ENCODE assay signal across 21 cellular contexts in the genomic region with DNA sequence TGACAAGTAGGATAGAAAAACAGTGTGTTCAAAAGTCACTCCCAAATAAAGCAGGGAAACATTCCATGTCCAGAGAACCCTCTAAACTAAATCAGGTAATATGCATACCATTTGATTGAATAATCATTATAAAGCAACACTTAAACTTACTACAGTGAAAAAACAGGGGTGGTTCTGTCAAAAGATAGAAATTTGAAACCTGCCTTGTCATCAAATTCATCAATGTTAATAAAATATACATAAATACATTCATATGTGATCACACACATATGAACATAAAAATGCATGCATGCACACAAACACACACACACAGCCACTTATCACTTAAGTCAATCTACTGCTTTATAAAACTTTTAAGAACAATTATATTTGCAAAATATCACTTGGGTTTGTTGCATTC.
DNase-seq lines count a peak whose midpoint lies in the region; ATAC-seq, FAIRE-seq and TF ChIP-seq lines count a peak whose summit lies in the region.
"Had no signal": no experiment of that assay in that cellular context is flagged by ENCODE, and none has a peak within 500 bp of the region (broad histone marks: within the 10 kb centered on the region; RNA-seq: fewer than 3 reads in every experiment).

No MANE protein-coding gene starts in this region.

- TF ChIP-seq POLR2A in K562 (conservative IDR thresholded peaks at IDR 0.05), result no peak

- H3K4me3 Mint-ChIP-seq in H9, result no peak overlapping the region
- H3K4me3 Mint-ChIP-seq: CD4-positive, CD25-positive, alpha-beta regulatory T cell; CD8-positive, alpha-beta memory T cell had no signal

- in situ Hi-C loops in K562 (cut with MboI), result no loop called here

- TF ChIP-seq CTCF in H9 (conservative IDR thresholded peaks at IDR 0.05) (no peak), Loucy (conservative IDR thresholded peaks at IDR 0.05; ENCODE audit: low read length) (no peak), K562 (IDR thresholded peaks at IDR 0.05 in 2 of 3, conservative IDR thresholded peaks at IDR 0.05 in 1 of 3; ENCODE audit: insufficient read depth in 2 of 3, low read depth in 1 of 3, low read length in 3 of 3) (no peak)

- no peaks in the 10 kb centered on the region for H3K36me3 ChIP-seq in Loucy (ENCODE audit: insufficient read depth, low read length)
- H3K36me3 ChIP-seq in K562 (ENCODE audit: control insufficient read depth, insufficient read depth, low read length), result no peaks in the 10 kb centered on the region
- H3K36me3 ChIP-seq: BE2C, HAP-1 had no signal

- H3K79me2 ChIP-seq in H9 (ENCODE audit: insufficient read depth, low read length), result no peaks in the 10 kb centered on the region
- H3K79me2 ChIP-seq in Loucy (ENCODE audit: insufficient read depth, low read length), result no peaks in the 10 kb centered on the region
- no peaks in the 10 kb centered on the region for H3K79me2 ChIP-seq in K562 (ENCODE audit: control insufficient read depth, insufficient read depth, low read length)

- no peaks in the 10 kb centered on the region for H3K9me2 ChIP-seq in Loucy (replicated peaks; ENCODE audit: low read depth, low read length)

- H3T11ph ChIP-seq in H9 (ENCODE audit: low read length), result no peak overlapping the region

- CTCF ChIA-PET in K562 (lab: Yijun Ruan, JAX; ENCODE audit: low intra/inter-chr PET ratio), result no interaction called here

- no peak overlapping the region for H2BK20ac ChIP-seq in H9 (ENCODE audit: low read depth, low read length, poor library complexity, severe bottlenecking)

- H3K36me3 Mint-ChIP-seq in H9 (ENCODE audit: insufficient read depth in 1 of 3, low read depth in 3 of 3), result peaks cover 0 to 3% (median 2%) of the 10 kb centered on the region in 3 experiments; a peak in 1 of 7 replicates
- H3K36me3 Mint-ChIP-seq: CD4-positive, CD25-positive, alpha-beta regulatory T cell; CD8-positive, alpha-beta memory T cell had no signal

- intact Hi-C loops in K562 (cut with micrococcal nuclease), result no loop called here

- DNase-seq in H9, result no peak
- DNase-seq in K562 (ENCODE audit: extremely low read depth in 1 of 4, low spot score in 3 of 4), result no peak
- no peak for DNase-seq in NCI-H187 (lab: John Stamatoyannopoulos, UW)
- DNase-seq in NCI-H526 treated with DMSO at 0.1 percent for 48 hours (lab: John Stamatoyannopoulos, UW), result no peak
- DNase-seq in activated T-cell treated with anti-CD3 and anti-CD28 coated beads, Interleukin-2, amount 50 U/mL, for 1 hour, result no peak
- DNase-seq in epidermal melanocyte (ENCODE audit: insufficient read length, low spot score), result no peak
- DNase-seq: ACHN; BE2C; C1 segment of cervical spinal cord; CD4-positive, CD25-positive, alpha-beta regulatory T cell; CD8-positive, alpha-beta memory T cell; COR-L47; DMS 273 treated with DMSO at 0.1 percent for 48 hours; DMS53; GOT3; KBM-7 had no signal

- no peak overlapping the region for H3K4me2 ChIP-seq in H9 (ENCODE audit: insufficient read depth, insufficient read length, low read length)
- H3K4me2 ChIP-seq in Loucy (ENCODE audit: low read depth, low read length, poor library complexity, severe bottlenecking), result no peak overlapping the region
- no peak overlapping the region for H3K4me2 ChIP-seq in K562 (ENCODE audit: insufficient read depth, low read length)

- no peaks in the 10 kb centered on the region for H3F3A ChIP-seq in Loucy (ENCODE audit: low read depth)

- POLR2A ChIA-PET in K562 (lab: Yijun Ruan, JAX), result no interaction called here

- H4K8ac ChIP-seq in H9 (replicated peaks; ENCODE audit: insufficient read length, low read depth, low read length), result no peak overlapping the region

- no peak overlapping the region for H2AK5ac ChIP-seq in H9 (ENCODE audit: insufficient read length, low read length)

- no peaks in the 10 kb centered on the region for H3K23me2 ChIP-seq in H9 (ENCODE audit: insufficient read length, low read depth, low read length, poor library complexity, severe bottlenecking)

- no peak for FAIRE-seq in K562 (lab: Jason Lieb, UNC)
- FAIRE-seq: A204.1, G401.6, GM12891 had no signal

- no peaks in the 10 kb centered on the region for H3K27me3 ChIP-seq in H9 (ENCODE audit: insufficient read depth, low read length)
- no peaks in the 10 kb centered on the region for H3K27me3 ChIP-seq in Loucy (ENCODE audit: insufficient read depth, low read length, poor library complexity, severe bottlenecking)
- no peaks in the 10 kb centered on the region for H3K27me3 ChIP-seq in K562 (ENCODE audit: control insufficient read depth in 2 of 2, insufficient read depth in 2 of 2, low read length in 2 of 2)
- H3K27me3 ChIP-seq: BE2C had no signal

- H4K20me1 ChIP-seq in H9 (ENCODE audit: control insufficient read depth, insufficient read depth, insufficient read length) (no peaks in the 10 kb centered on the region), Loucy (ENCODE audit: insufficient read depth, low read length, poor library complexity, severe bottlenecking) (no peaks in the 10 kb centered on the region), K562 (replicated peaks; ENCODE audit: control insufficient read depth, insufficient read depth, low read length) (no peaks in the 10 kb centered on the region)

- no TSS peak for BruUV-seq in K562 (replicated peaks; lab: Mats Ljungman, UMichigan)

- TF ChIP-seq RAD21 in K562 (CRISPR knock-in tag; conservative IDR thresholded peaks at IDR 0.05 in 1 of 2, IDR thresholded peaks at IDR 0.05 in 1 of 2), result no peak

- no peaks in the 10 kb centered on the region for H3K9me1 ChIP-seq in K562 (ENCODE audit: control insufficient read depth, insufficient read depth, low read length)

- no peak overlapping the region for H4K91ac ChIP-seq in H9 (ENCODE audit: insufficient read length, low read depth, low read length)

- H3K14ac ChIP-seq in H9 (ENCODE audit: insufficient read depth, low read length), result peak overlapping the region; percentile 36; the same call in 1 of the 2 replicates

- H3K27ac ChIP-seq in H9 (ENCODE audit: insufficient read length, low read depth, low read length), result no peak overlapping the region
- H3K27ac ChIP-seq in K562 (ENCODE audit: extremely low read depth, low read depth, low read length), result no peak overlapping the region

- H4K5ac ChIP-seq in H9 (ENCODE audit: insufficient read length, low read depth, low read length), result no peak overlapping the region

- H3K4ac ChIP-seq in H9 (ENCODE audit: low read depth, low read length), result no peak overlapping the region

- H2BK5ac ChIP-seq in H9 (ENCODE audit: insufficient read length, low read length), result peak overlapping the region; percentile 29

- peaks cover 9 to 12% of the 10 kb centered on the region in 2 experiments for H3K4me1 Mint-ChIP-seq in H9
- H3K4me1 Mint-ChIP-seq: CD4-positive, CD25-positive, alpha-beta regulatory T cell; CD8-positive, alpha-beta memory T cell had no signal

- H3K9ac ChIP-seq in H9 (ENCODE audit: extremely low read depth, insufficient read length, low read length) (no peak overlapping the region), Loucy (ENCODE audit: low read depth, low read length, poor library complexity, severe bottlenecking) (no peak overlapping the region), K562 (ENCODE audit: insufficient read depth in 1 of 2, low read depth in 2 of 2, low read length in 2 of 2) (no peak overlapping the region)

- TF ChIP-seq EP300 in K562 (IDR thresholded peaks at IDR 0.05; ENCODE audit: low read length), result no peak

- peak overlapping the region; percentile 85 for H2AFZ ChIP-seq in H9 (ENCODE audit: low read length)
- H2AFZ ChIP-seq in Loucy (ENCODE audit: low read length), result peak overlapping the region; percentile 30
- no peak overlapping the region for H2AFZ ChIP-seq in K562 (ENCODE audit: low read depth, low read length)

- H3K9me3 Mint-ChIP-seq in H9, result peaks cover 0 to 6% of the 10 kb centered on the region in 2 experiments; a peak in 1 of 5 replicates

- H3K4me3 ChIP-seq in Loucy (ENCODE audit: low read length, poor library complexity, severe bottlenecking) (no peak overlapping the region), K562 (no peak overlapping the region)
- H3K4me3 ChIP-seq: HAP-1 had no signal

- ATAC-seq in K562, result no peak

- no peaks in the 10 kb centered on the region for H3K27me3 Mint-ChIP-seq in H9 (ENCODE audit: low read depth)
- H3K27me3 Mint-ChIP-seq: CD4-positive, CD25-positive, alpha-beta regulatory T cell; CD8-positive, alpha-beta memory T cell had no signal

- no peak overlapping the region for H3K56ac ChIP-seq in H9 (ENCODE audit: insufficient read length, low read depth, low read length)

- no peaks in the 10 kb centered on the region for H3K9me3 ChIP-seq in H9 (ENCODE audit: control insufficient read depth, low read depth, low read length)
- H3K9me3 ChIP-seq in Loucy (ENCODE audit: insufficient read depth, low read depth, low read length), result no peaks in the 10 kb centered on the region
- no peaks in the 10 kb centered on the region for H3K9me3 ChIP-seq in K562 (replicated peaks; ENCODE audit: control insufficient read depth, insufficient read depth, low read depth, low read length)
- H3K9me3 ChIP-seq: BE2C, HAP-1 had no signal

- H3K79me1 ChIP-seq in H9 (ENCODE audit: insufficient read depth, low read depth, low read length, poor library complexity, severe bottlenecking), result no peaks in the 10 kb centered on the region

- H2BK15ac ChIP-seq in H9 (ENCODE audit: low read depth, low read length), result no peak overlapping the region

- H3K4me1 ChIP-seq in H9 (ENCODE audit: insufficient read depth, low read length) (no peaks in the 10 kb centered on the region), Loucy (ENCODE audit: insufficient read depth, low read length, poor library complexity, severe bottlenecking) (peaks cover 17% of the 10 kb centered on the region), K562 (replicated peaks in 1 of 2; ENCODE audit: control insufficient read depth in 2 of 2, insufficient read depth in 2 of 2, low read length in 2 of 2) (no peaks in the 10 kb centered on the region)
- H3K4me1 ChIP-seq: BE2C had no signal

- no peak overlapping the region for H3K23ac ChIP-seq in H9 (ENCODE audit: insufficient read length, low read depth, low read length)

- H2BK12ac ChIP-seq in H9 (ENCODE audit: insufficient read length, low read depth, low read length), result no peak overlapping the region

- H3K18ac ChIP-seq in H9 (ENCODE audit: insufficient read length, low read depth, low read length), result no peak overlapping the region

- no peak overlapping the region for H2BK120ac ChIP-seq in H9 (ENCODE audit: low read depth, low read length, poor library complexity, severe bottlenecking)

- peak overlapping the region in 2 of 3 experiments; percentile 54 to 73; a peak in 5 of 7 replicates for H3K27ac Mint-ChIP-seq in H9
- H3K27ac Mint-ChIP-seq: CD4-positive, CD25-positive, alpha-beta regulatory T cell; CD8-positive, alpha-beta memory T cell had no signal

TF ChIP-seq in K562, 482 proteins besides CTCF, POLR2A, EP300 and RAD21:
- TF ChIP-seq ARID2 (IDR thresholded peaks at IDR 0.05), result no peak
- peak; percentile 39 for TF ChIP-seq ZNF316 (IDR thresholded peaks at IDR 0.05)
